ENCODE assay signal across 17 cellular contexts in the genomic region with DNA sequence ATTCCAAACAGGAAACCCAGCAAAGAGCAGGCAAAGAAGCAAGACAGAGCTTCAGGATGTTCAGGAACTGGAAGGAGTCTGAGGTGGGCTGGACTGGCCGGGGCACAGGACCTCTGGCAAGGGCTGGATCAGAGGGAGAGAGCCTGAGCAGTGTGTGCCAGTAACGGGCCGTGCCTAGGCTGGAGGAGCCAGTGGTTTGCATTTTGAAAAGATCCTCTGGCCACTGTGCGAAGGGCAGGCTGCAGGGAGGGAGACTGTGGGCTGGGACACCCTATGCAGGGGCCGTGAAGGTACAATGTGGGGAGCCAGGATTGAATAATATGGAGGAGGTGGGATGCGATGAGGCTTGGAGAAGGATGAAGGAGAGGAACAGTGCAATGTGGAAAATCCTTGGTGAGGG. TPM values are rescaled to one million over a fixed set of nuclear protein-coding genes. Genes with fewer than 3 reads are reported as not detected.
DNase-seq lines count a peak whose midpoint lies in the region; ATAC-seq and TF ChIP-seq lines count a peak whose summit lies in the region.
"Had no signal": no experiment of that assay in that cellular context is flagged by ENCODE, and none has a peak within 500 bp of the region (broad histone marks: within the 10 kb centered on the region; RNA-seq: fewer than 3 reads in every experiment).

No MANE protein-coding gene starts in this region.

- no peaks in the 10 kb centered on the region for H3K27me3 ChIP-seq in colonic mucosa
- no peaks in the 10 kb centered on the region for H3K27me3 ChIP-seq in mucosa of rectum (ENCODE audit: control insufficient read depth in 2 of 2, insufficient read depth in 2 of 2, low read length in 2 of 2)
- H3K27me3 ChIP-seq in gastrocnemius medialis, result peaks cover 0 to 11% (median 7%) of the 10 kb centered on the region in 3 donors
- H3K27me3 ChIP-seq: right lobe of liver had no signal

- intact Hi-C loops in colonic mucosa (cut with DNase I), result no loop called here
- intact Hi-C loops in gastrocnemius medialis (cut with DNase I; ENCODE audit: low total_unique reads), result no loop called here

- no peak overlapping the region for H3K27ac Mint-ChIP-seq in activated T-cell treated with anti-CD3 and anti-CD28 coated beads, Interleukin-2, amount 50 U/mL, for 24 hours
- no peak overlapping the region for H3K27ac Mint-ChIP-seq in stimulated activated naive B cell treated with anti-CD40 and anti-IgM and Interleukin-4, amounts not matched to agents 10 μg/mL and 1 μg/mL and 100 μg/mL, for 72 hours
- H3K27ac Mint-ChIP-seq: activated naive CD8-positive, alpha-beta T cell; CD4-positive, CD25-positive, alpha-beta regulatory T cell had no signal

- peak overlapping the region; percentile 37 to 55 for H3K9ac ChIP-seq in colonic mucosa (ENCODE audit: low read depth in 2 of 2, low read length in 2 of 2)
- H3K9ac ChIP-seq in mucosa of rectum (ENCODE audit: low read depth in 1 of 2, low read length in 2 of 2), result peak overlapping the region; percentile 59 to 63
- H3K9ac ChIP-seq: KMS-11 had no signal

- no peaks in the 10 kb centered on the region for H3K36me3 Mint-ChIP-seq in activated T-cell treated with anti-CD3 and anti-CD28 coated beads, Interleukin-2, amount 50 U/mL, for 24 hours (ENCODE audit: low read depth)
- H3K36me3 Mint-ChIP-seq in stimulated activated naive B cell treated with anti-CD40 and anti-IgM and Interleukin-4, amounts not matched to agents 10 μg/mL and 1 μg/mL and 100 μg/mL, for 72 hours, result no peaks in the 10 kb centered on the region
- H3K36me3 Mint-ChIP-seq: CD4-positive, CD25-positive, alpha-beta regulatory T cell had no signal

- H3K36me3 ChIP-seq in colonic mucosa, result no peaks in the 10 kb centered on the region
- H3K36me3 ChIP-seq in mucosa of rectum (ENCODE audit: control insufficient read depth in 2 of 2, insufficient read depth in 2 of 2, low read length in 2 of 2), result no peaks in the 10 kb centered on the region
- H3K36me3 ChIP-seq in gastrocnemius medialis, result no peaks in the 10 kb centered on the region
- H3K36me3 ChIP-seq: right lobe of liver had no signal

- no peaks in the 10 kb centered on the region for H3K9me3 ChIP-seq in colonic mucosa
- no peaks in the 10 kb centered on the region for H3K9me3 ChIP-seq in mucosa of rectum (ENCODE audit: control insufficient read depth in 2 of 2, low read length in 2 of 2)
- H3K9me3 ChIP-seq in gastrocnemius medialis, result no peaks in the 10 kb centered on the region
- H3K9me3 ChIP-seq: right lobe of liver had no signal

- H3K4me3 ChIP-seq in colonic mucosa, result no peak overlapping the region
- no peak overlapping the region for H3K4me3 ChIP-seq in mucosa of rectum (ENCODE audit: low read length in 2 of 2)
- no peak overlapping the region for H3K4me3 ChIP-seq in gastrocnemius medialis
- H3K4me3 ChIP-seq: right lobe of liver had no signal

- H3K4me1 ChIP-seq in colonic mucosa (no peaks in the 10 kb centered on the region), mucosa of rectum (ENCODE audit: control insufficient read depth in 2 of 2, insufficient read depth in 2 of 2, low read length in 2 of 2) (peaks cover 14 to 25% of the 10 kb centered on the region in 2 donors), gastrocnemius medialis (no peaks in the 10 kb centered on the region)

- H3K27ac ChIP-seq in colonic mucosa, result peak overlapping the region; percentile 44
- H3K27ac ChIP-seq in mucosa of rectum (ENCODE audit: low read depth in 2 of 2, low read length in 2 of 2), result peak overlapping the region; percentile 83 to 84
- no peak overlapping the region for H3K27ac ChIP-seq in gastrocnemius medialis
- H3K27ac ChIP-seq: KMS-11, right lobe of liver had no signal

- H3K4me3 Mint-ChIP-seq in activated T-cell treated with anti-CD3 and anti-CD28 coated beads, Interleukin-2, amount 50 U/mL, for 24 hours, result no peak overlapping the region
- no peak overlapping the region for H3K4me3 Mint-ChIP-seq in stimulated activated naive B cell treated with anti-CD40 and anti-IgM and Interleukin-4, amounts not matched to agents 10 μg/mL and 1 μg/mL and 100 μg/mL, for 72 hours
- H3K4me3 Mint-ChIP-seq: activated naive CD8-positive, alpha-beta T cell had no signal

- H3K27me3 Mint-ChIP-seq in activated T-cell treated with anti-CD3 and anti-CD28 coated beads, Interleukin-2, amount 50 U/mL, for 24 hours, result peaks cover 51% of the 10 kb centered on the region
- peaks cover 39 to 40% of the 10 kb centered on the region in 2 donors for H3K27me3 Mint-ChIP-seq in stimulated activated naive B cell treated with anti-CD40 and anti-IgM and Interleukin-4, amounts not matched to agents 10 μg/mL and 1 μg/mL and 100 μg/mL, for 72 hours

- peak; percentile 9 for DNase-seq in activated T-cell treated with anti-CD3 and anti-CD28 coated beads, Interleukin-2, amount 50 U/mL, for 24 hours
- DNase-seq in activated T-cell treated with anti-CD3 and anti-CD28 coated beads, Interleukin-2, amount 50 U/mL, for 1 hour, result no peak
- no peak for DNase-seq in colonic mucosa
- DNase-seq in stimulated activated naive B cell treated with anti-CD40 and anti-IgM and Interleukin-4, amounts not matched to agents 10 μg/mL and 1 μg/mL and 100 μg/mL, for 72 hours, result no peak
- no peak for DNase-seq in gastrocnemius medialis
- no peak for DNase-seq in activated CD4-positive, CD25-positive, alpha-beta regulatory T cell (lab: John Stamatoyannopoulos, UW)
- DNase-seq in AML-193 (lab: John Stamatoyannopoulos, UW), result no peak
- DNase-seq: activated CD4-positive, alpha-beta T cell treated with anti-CD3 and anti-CD28 coated beads for 1 hour; CD4-positive, CD25-positive, alpha-beta regulatory T cell; nucleus accumbens; stimulated activated CD4-positive, alpha-beta T cell treated with anti-CD3 and anti-CD28 coated beads, Interleukin-2, amount 100 ng/mL, for 24 hours; T-helper 2 cell had no signal

- in situ Hi-C loops in gastrocnemius medialis (cut with MboI; ENCODE audit: low sequenced_read_pairs in 4 of 4), result no loop called here

- TF ChIP-seq POLR2A in gastrocnemius medialis (IDR thresholded peaks at IDR 0.05), result no peak

- H3K9me3 Mint-ChIP-seq in activated T-cell treated with anti-CD3 and anti-CD28 coated beads, Interleukin-2, amount 50 U/mL, for 24 hours, result no peaks in the 10 kb centered on the region
- no peaks in the 10 kb centered on the region for H3K9me3 Mint-ChIP-seq in stimulated activated naive B cell treated with anti-CD40 and anti-IgM and Interleukin-4, amounts not matched to agents 10 μg/mL and 1 μg/mL and 100 μg/mL, for 72 hours

- ATAC-seq in stimulated activated naive B cell treated with anti-CD40 and anti-IgM and Interleukin-4, amounts not matched to agents 10 μg/mL and 1 μg/mL and 100 μg/mL, for 72 hours (replicated peaks), result no peak
- ATAC-seq in gastrocnemius medialis, result no peak

- H3K4me1 Mint-ChIP-seq in activated T-cell treated with anti-CD3 and anti-CD28 coated beads, Interleukin-2, amount 50 U/mL, for 24 hours (ENCODE audit: low read depth), result no peaks in the 10 kb centered on the region
- no peaks in the 10 kb centered on the region for H3K4me1 Mint-ChIP-seq in stimulated activated naive B cell treated with anti-CD40 and anti-IgM and Interleukin-4, amounts not matched to agents 10 μg/mL and 1 μg/mL and 100 μg/mL, for 72 hours

- no peak for TF ChIP-seq CTCF in colonic mucosa (IDR thresholded peaks at IDR 0.05)
- no peak for TF ChIP-seq CTCF in gastrocnemius medialis (IDR thresholded peaks at IDR 0.05 in 4 of 5, conservative IDR thresholded peaks at IDR 0.05 in 1 of 5)

RNA-seq across cellular contexts. Expression of a gene that starts 6.2 kb away (rescaled TPM):
- total RNA-seq in colonic mucosa, result 100 to 1,000 TPM; 156 to 213 TPM
- total RNA-seq in gastrocnemius medialis, result 1 to 10 TPM in 2 of 4 donors, under 1 TPM in 1, not detected in 1; 0.41 to 1.2 (median 1.2) TPM
- total RNA-seq: CD4-positive, CD25-positive, alpha-beta regulatory T cell; mononuclear cell had no signal

Comparison
In these comparisons a context has a peak if more than half of its experiments do, and no peak if none do; other contexts are left out.
1. H3K27ac ChIP-seq: peak in colonic mucosa (single experiment) and mucosa of rectum (2 of 2); none in gastrocnemius medialis (0 of 4).
2. RNA of a gene that starts 6.2 kb away (total RNA-seq): 156 to 213 TPM in colonic mucosa; 0.41 to 1.2 TPM in gastrocnemius medialis; every median in the first group is over 10 times any median in the second.